In the genomic region with DNA sequence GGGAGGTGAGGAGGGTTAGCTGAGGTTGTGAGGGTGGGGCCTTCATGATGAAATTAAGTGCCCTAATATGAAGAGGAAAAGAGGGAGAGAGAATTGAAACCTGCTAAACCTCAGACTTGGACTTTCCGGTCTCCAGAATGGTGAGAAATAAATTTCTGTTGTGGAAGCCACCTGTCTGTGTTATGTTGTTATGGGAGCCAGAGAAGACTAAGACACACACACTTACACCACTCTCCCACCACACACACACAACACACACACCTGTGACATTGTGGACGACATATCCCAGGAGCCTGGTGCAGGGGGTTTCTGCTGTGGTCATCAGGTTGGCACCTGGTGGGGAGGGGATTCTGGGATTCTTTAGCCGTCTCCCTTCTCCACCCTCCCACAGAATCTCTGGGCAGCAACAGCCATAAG, we compare ENCODE assay signal across 13 cellular contexts. TPM values are rescaled to one million over a fixed set of nuclear protein-coding genes. Genes with fewer than 3 reads are reported as not detected.
DNase-seq lines count a peak whose midpoint lies in the region; ATAC-seq and TF ChIP-seq lines count a peak whose summit lies in the region.
"Had no signal": no experiment of that assay in that cellular context is flagged by ENCODE, and none has a peak within 500 bp of the region (broad histone marks: within the 10 kb centered on the region; RNA-seq: fewer than 3 reads in every experiment).

No MANE protein-coding gene starts in this region.

- H3K4me1 Mint-ChIP-seq in Calu3 (ENCODE audit: low read depth, unreplicated experiment) (peaks cover 21% of the 10 kb centered on the region), IgD-negative memory B cell (peaks cover 10 to 21% (median 20%) of the 10 kb centered on the region in 3 donors), nephron progenitor cell (no peaks in the 10 kb centered on the region)
- peaks cover 6% of the 10 kb centered on the region for H3K4me1 Mint-ChIP-seq in activated T-cell treated with anti-CD3 and anti-CD28 coated beads, Interleukin-2, amount 50 U/mL, for 72 hours (ENCODE audit: low read depth)

- peaks cover 39% of the 10 kb centered on the region for H3K27me3 Mint-ChIP-seq in Calu3 (ENCODE audit: unreplicated experiment)
- peaks cover 4% of the 10 kb centered on the region for H3K27me3 Mint-ChIP-seq in IgD-negative memory B cell
- H3K27me3 Mint-ChIP-seq in activated T-cell treated with anti-CD3 and anti-CD28 coated beads, Interleukin-2, amount 50 U/mL, for 72 hours (ENCODE audit: low read depth) = peaks cover 29% of the 10 kb centered on the region
- H3K27me3 Mint-ChIP-seq in nephron progenitor cell (ENCODE audit: low read depth, poor library complexity) = peaks cover 50% of the 10 kb centered on the region

- peak overlapping the region; percentile 66 for H3K27ac Mint-ChIP-seq in Calu3 (ENCODE audit: unreplicated experiment)
- peak overlapping the region; percentile 41 to 94 (median 91) for H3K27ac Mint-ChIP-seq in IgD-negative memory B cell
- H3K27ac Mint-ChIP-seq in activated T-cell treated with anti-CD3 and anti-CD28 coated beads, Interleukin-2, amount 50 U/mL, for 72 hours = no peak overlapping the region
- H3K27ac Mint-ChIP-seq in nephron progenitor cell = no peak overlapping the region
- H3K27ac Mint-ChIP-seq: T-helper 2 cell treated with Interferon-gamma antibody and Interleukin-4, amounts not matched to agents 5 μg/mL and 100 μg/mL, for 36 hours had no signal

- in situ Hi-C loops in KBM-7 (cut with MboI; ENCODE audit: low pct_unique_long_range_greater_than_20kb, low sequenced_read_pairs) = no loop called here

- H3K9me3 Mint-ChIP-seq in Calu3 (ENCODE audit: low read depth, unreplicated experiment) (no peaks in the 10 kb centered on the region), IgD-negative memory B cell (no peaks in the 10 kb centered on the region), nephron progenitor cell (peaks cover 17% of the 10 kb centered on the region)
- H3K9me3 Mint-ChIP-seq in activated T-cell treated with anti-CD3 and anti-CD28 coated beads, Interleukin-2, amount 50 U/mL, for 72 hours = peaks cover 0 to 4% of the 10 kb centered on the region in 2 donors

- ATAC-seq in GM19372 (IDR thresholded peaks at IDR 0.05; ENCODE audit: low read depth, unreplicated experiment) (peak; percentile 23), HG02870 (IDR thresholded peaks at IDR 0.05; ENCODE audit: unreplicated experiment) (peak; percentile 18)
- ATAC-seq in activated T-cell treated with anti-CD3 and anti-CD28 coated beads, Interleukin-2, amount 50 U/mL, for 72 hours (replicated peaks in 1 of 2) = no peak

- CTCF ChIA-PET in Calu3 (lab: Charles Lee) = interaction anchor here (1.1 to 1.3 kb wide), 2 partner anchors 25 kb away, joined by 3 to 8 read pairs; no protein-coding TSS in a partner anchor

- BruUV-seq in Calu3 (replicated peaks; lab: Mats Ljungman, UMichigan) = no TSS peak

- intact Hi-C loops in Calu3 (cut with micrococcal nuclease; ENCODE audit: unreplicated experiment) = no loop called here

- peaks cover 8% of the 10 kb centered on the region for H3K36me3 Mint-ChIP-seq in Calu3 (ENCODE audit: insufficient read depth, unreplicated experiment)
- peaks cover 3% of the 10 kb centered on the region for H3K36me3 Mint-ChIP-seq in IgD-negative memory B cell
- peaks cover 0 to 6% of the 10 kb centered on the region in 2 donors for H3K36me3 Mint-ChIP-seq in activated T-cell treated with anti-CD3 and anti-CD28 coated beads, Interleukin-2, amount 50 U/mL, for 72 hours (ENCODE audit: insufficient read depth in 2 of 2)
- no peaks in the 10 kb centered on the region for H3K36me3 Mint-ChIP-seq in nephron progenitor cell (ENCODE audit: low read depth)

- H3K4me3 Mint-ChIP-seq in Calu3 (ENCODE audit: low read depth, unreplicated experiment) (no peak overlapping the region), IgD-negative memory B cell (peak overlapping the region in 3 of 4 donors; percentile 30 to 67 (median 63)), nephron progenitor cell (no peak overlapping the region)
- no peak overlapping the region for H3K4me3 Mint-ChIP-seq in activated T-cell treated with anti-CD3 and anti-CD28 coated beads, Interleukin-2, amount 50 U/mL, for 72 hours
- H3K4me3 Mint-ChIP-seq: T-helper 2 cell treated with Interferon-gamma antibody and Interleukin-4, amounts not matched to agents 5 μg/mL and 100 μg/mL, for 36 hours had no signal

- DNase-seq in Calu3 (no peak), nephron progenitor cell (no peak), KBM-7 (no peak)
- no peak for DNase-seq in activated T-cell treated with anti-CD3 and anti-CD28 coated beads, Interleukin-2, amount 50 U/mL, for 72 hours
- DNase-seq in activated effector memory CD4-positive, alpha-beta T cell treated with Interleukin-2 at 50 U/mL for 16 hours = no peak
- DNase-seq: activated CD8-positive, alpha-beta memory T cell treated with anti-CD3 and anti-CD28 coated beads, Interleukin-2, amount 50 U/mL, for 48 hours had no signal

- TF ChIP-seq CTCF in Calu3 (IDR thresholded peaks at IDR 0.05; ENCODE audit: unreplicated experiment) (no peak), nephron progenitor cell (IDR thresholded peaks at IDR 0.05) (no peak)

RNA-seq across cellular contexts. Expression of a gene that starts 14.0 kb away (rescaled TPM):
- not detected in 2 replicates for total RNA-seq in Calu3 (2022)
- polyA plus RNA-seq in IgD-negative memory B cell = not detected
- not detected for total RNA-seq in activated T-cell treated with anti-CD3 and anti-CD28 coated beads, Interleukin-2, amount 50 U/mL, for 72 hours
- total RNA-seq: PC-3, skeletal muscle tissue had no signal
- polyA plus RNA-seq: AG04450 had no signal

RNA-seq across cellular contexts. Expression of a gene that starts 24.0 kb away (rescaled TPM):
- not detected in 2 replicates for total RNA-seq in Calu3 (2022)
- polyA plus RNA-seq in IgD-negative memory B cell = not detected
- under 1 TPM in 1 of 2 donors, not detected in 1; 0.63 TPM for total RNA-seq in activated T-cell treated with anti-CD3 and anti-CD28 coated beads, Interleukin-2, amount 50 U/mL, for 72 hours
- total RNA-seq: PC-3, skeletal muscle tissue had no signal
- polyA plus RNA-seq: AG04450 had no signal

RNA-seq across cellular contexts. Expression of a gene that starts 42.5 kb away (rescaled TPM):
- total RNA-seq in Calu3 (2022) = not detected in 2 replicates
- not detected for polyA plus RNA-seq in IgD-negative memory B cell
- not detected for total RNA-seq in activated T-cell treated with anti-CD3 and anti-CD28 coated beads, Interleukin-2, amount 50 U/mL, for 72 hours
- total RNA-seq: PC-3, skeletal muscle tissue had no signal
- polyA plus RNA-seq: AG04450 had no signal

RNA-seq across cellular contexts. Expression of a gene that starts 55.6 kb away (rescaled TPM):
- total RNA-seq in Calu3 (2022) = 0.24 and 0.38 TPM in 2 replicates
- polyA plus RNA-seq in IgD-negative memory B cell = not detected
- total RNA-seq in activated T-cell treated with anti-CD3 and anti-CD28 coated beads, Interleukin-2, amount 50 U/mL, for 72 hours = not detected
- total RNA-seq: skeletal muscle tissue had no signal
- polyA plus RNA-seq: AG04450 had no signal

Comparison
In these comparisons a context has a peak if more than half of its experiments do, and no peak if none do; other contexts are left out.
1. H3K27ac Mint-ChIP-seq: peak in Calu3 (single experiment) and IgD-negative memory B cell (3 of 3); none in activated T-cell treated with anti-CD3 and anti-CD28 coated beads, Interleukin-2, amount 50 U/mL, for 72 hours (single experiment) and nephron progenitor cell (single experiment).
2. H3K4me3 Mint-ChIP-seq: peak in IgD-negative memory B cell (3 of 4); none in Calu3 (single experiment), activated T-cell treated with anti-CD3 and anti-CD28 coated beads, Interleukin-2, amount 50 U/mL, for 72 hours (0 of 2) and nephron progenitor cell (single experiment).
3. ATAC-seq: peak in GM19372 (single experiment) and HG02870 (single experiment); none in activated T-cell treated with anti-CD3 and anti-CD28 coated beads, Interleukin-2, amount 50 U/mL, for 72 hours (0 of 2).